In the genomic region with DNA sequence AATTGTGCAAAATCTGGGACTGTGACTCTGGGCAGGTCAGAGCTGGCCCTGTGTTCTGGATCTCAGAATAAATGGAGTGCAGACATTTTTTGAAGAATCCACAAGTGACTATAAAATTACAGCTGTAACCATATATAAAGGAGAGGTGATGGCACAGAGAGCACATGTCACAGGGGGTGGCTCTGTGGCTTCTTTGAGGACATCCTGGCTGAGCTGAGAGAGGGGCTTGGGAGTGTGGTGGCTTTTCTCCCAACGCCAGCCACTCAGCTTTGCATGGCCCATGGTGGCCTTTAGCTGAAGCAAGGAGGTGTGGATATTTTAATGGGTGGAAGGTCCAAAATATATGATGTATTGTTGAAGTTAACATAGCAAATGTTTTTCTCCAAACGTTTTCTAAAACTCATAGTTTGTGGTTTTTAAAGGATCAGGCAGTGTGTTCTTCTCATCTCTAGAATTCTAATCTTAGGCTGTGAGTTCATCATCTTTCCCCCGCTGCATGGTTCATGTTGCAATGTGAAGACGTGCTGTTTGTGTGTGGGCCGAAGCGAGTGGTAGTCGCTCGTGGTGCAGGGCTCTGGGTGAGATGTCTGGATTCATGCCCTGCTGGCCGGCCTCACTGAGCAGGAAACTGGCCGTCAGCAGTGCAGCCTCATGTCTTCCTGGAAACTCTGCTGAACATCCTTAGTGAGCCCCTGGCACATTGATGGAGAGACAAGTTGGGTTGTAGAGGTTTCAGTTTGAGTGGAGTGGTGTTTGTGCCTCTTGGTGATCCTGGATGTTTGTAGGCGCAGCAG, we compare ENCODE assay signal across 15 cellular contexts.
DNase-seq lines count a peak whose midpoint lies in the region; ATAC-seq and TF ChIP-seq lines count a peak whose summit lies in the region.
"Had no signal": no experiment of that assay in that cellular context is flagged by ENCODE, and none has a peak within 500 bp of the region (broad histone marks: within the 10 kb centered on the region; RNA-seq: fewer than 3 reads in every experiment).

No MANE protein-coding gene starts in this region.

- no peak overlapping the region for H4K91ac ChIP-seq in neuronal stem cell (ENCODE audit: low read depth, low read length, poor library complexity)

- no peak for TF ChIP-seq CTCF in DND-41 (IDR thresholded peaks at IDR 0.05; ENCODE audit: borderline replicate concordance, extremely low read depth, low read length, poor library complexity, severe bottlenecking)
- no peak for TF ChIP-seq CTCF in progenitor cell of endocrine pancreas (IDR thresholded peaks at IDR 0.05; ENCODE audit: unreplicated experiment)
- TF ChIP-seq CTCF in GM20000 (IDR thresholded peaks at IDR 0.05; ENCODE audit: extremely low read depth, missing control alignments): no peak

- no CpG with 5 or more reads among the region's 11 CpGs for WGBS in neuronal stem cell (ENCODE audit: extremely low coverage in 2 of 2, insufficient read length in 2 of 2, insufficient replicate concordance in 1 of 2), 2 donors

- H3K36me3 ChIP-seq in DND-41 (ENCODE audit: insufficient read depth, low read length): peaks cover 79% of the 10 kb centered on the region
- H3K36me3 ChIP-seq in neuronal stem cell (replicated peaks in 1 of 2; ENCODE audit: control insufficient read depth in 2 of 2, insufficient read depth in 2 of 2, low read length in 2 of 2): peaks cover 9 to 80% of the 10 kb centered on the region in 2 donors

- no peak overlapping the region for H3K27ac ChIP-seq in DND-41 (ENCODE audit: low read length)
- no peak overlapping the region for H3K27ac ChIP-seq in neuronal stem cell (replicated peaks; ENCODE audit: low read length)
- H3K27ac ChIP-seq: coronary artery, pancreas, PC-9 had no signal

- DNase-seq in DND-41 (no peak), Right ventricle myocardium superior (peak; percentile 80), progenitor cell of endocrine pancreas (ENCODE audit: low spot score, unreplicated experiment) (no peak), HK-2 (ENCODE audit: unreplicated experiment) (no peak), GM20000 (ENCODE audit: low spot score) (no peak), OCI-M2 (lab: John Stamatoyannopoulos, UW; ENCODE audit: unreplicated experiment) (no peak), neuronal stem cell (ENCODE audit: low spot score) (no peak)
- DNase-seq: activated CD8-positive, alpha-beta T cell treated with anti-CD3 and anti-CD28 coated beads, Interleukin-2, amount 10 ng/mL, durations not matched to agents 7 days and 5 days; CD4-positive, CD25-positive, alpha-beta regulatory T cell; pancreas; PC-9; stimulated activated CD4-positive, alpha-beta T cell treated with anti-CD3 and anti-CD28 coated beads, Interleukin-4, amount 100 ng/mL, for 24 hours had no signal

- H3K9me3 ChIP-seq in DND-41 (ENCODE audit: insufficient read depth, low read length, severe bottlenecking) (no peaks in the 10 kb centered on the region), neuronal stem cell (replicated peaks in 1 of 2; ENCODE audit: control insufficient read depth in 2 of 2, insufficient read depth in 1 of 2, low read depth in 1 of 2, low read length in 2 of 2) (peaks cover 0 to 2% of the 10 kb centered on the region in 2 donors)
- H3K9me3 ChIP-seq: pancreas had no signal

- H3K27me3 ChIP-seq in DND-41 (ENCODE audit: insufficient read depth, low read length, poor library complexity): no peaks in the 10 kb centered on the region
- no peaks in the 10 kb centered on the region for H3K27me3 ChIP-seq in neuronal stem cell (ENCODE audit: control insufficient read depth in 3 of 3, insufficient read depth in 3 of 3, low read depth in 1 of 3, low read length in 3 of 3)
- H3K27me3 ChIP-seq: pancreas had no signal

- H3K79me2 ChIP-seq in DND-41 (ENCODE audit: insufficient read depth, low read length): no peaks in the 10 kb centered on the region

- H2BK12ac ChIP-seq in neuronal stem cell (ENCODE audit: low read length): no peak overlapping the region

- H3K4me3 Mint-ChIP-seq in activated T-helper 17 cell treated with anti-CD3 and anti-CD28 coated beads, Interleukin-2, amount 50 U/mL, for 72 hours: peak overlapping the region; percentile 26
- no peak overlapping the region for H3K4me3 Mint-ChIP-seq in progenitor cell of endocrine pancreas (ENCODE audit: low read depth)
- H3K4me3 Mint-ChIP-seq: activated CD8-positive, alpha-beta T cell treated with anti-CD3 and anti-CD28 coated beads, Interleukin-2, amount 10 ng/mL, durations not matched to agents 7 days and 5 days; activated naive CD8-positive, alpha-beta T cell; CD4-positive, CD25-positive, alpha-beta regulatory T cell had no signal

- H3K4ac ChIP-seq in neuronal stem cell (ENCODE audit: low read length): no peak overlapping the region

- H3K27me3 Mint-ChIP-seq in activated T-helper 17 cell treated with anti-CD3 and anti-CD28 coated beads, Interleukin-2, amount 50 U/mL, for 72 hours: no peaks in the 10 kb centered on the region
- H3K27me3 Mint-ChIP-seq in progenitor cell of endocrine pancreas: no peaks in the 10 kb centered on the region
- H3K27me3 Mint-ChIP-seq: activated naive CD8-positive, alpha-beta T cell; CD4-positive, CD25-positive, alpha-beta regulatory T cell had no signal

- no peaks in the 10 kb centered on the region for H3K9me3 Mint-ChIP-seq in activated T-helper 17 cell treated with anti-CD3 and anti-CD28 coated beads, Interleukin-2, amount 50 U/mL, for 72 hours
- no peaks in the 10 kb centered on the region for H3K9me3 Mint-ChIP-seq in progenitor cell of endocrine pancreas (ENCODE audit: low read depth)
- H3K9me3 Mint-ChIP-seq: CD4-positive, CD25-positive, alpha-beta regulatory T cell had no signal

- no peaks in the 10 kb centered on the region for H4K20me1 ChIP-seq in DND-41 (ENCODE audit: insufficient read depth, low read length)

- peak overlapping the region; percentile 88 for H3K27ac Mint-ChIP-seq in activated T-helper 17 cell treated with anti-CD3 and anti-CD28 coated beads, Interleukin-2, amount 50 U/mL, for 72 hours
- H3K27ac Mint-ChIP-seq in progenitor cell of endocrine pancreas: peak overlapping the region; percentile 59
- H3K27ac Mint-ChIP-seq: activated CD8-positive, alpha-beta T cell treated with anti-CD3 and anti-CD28 coated beads, Interleukin-2, amount 10 ng/mL, durations not matched to agents 7 days and 5 days; activated naive CD8-positive, alpha-beta T cell had no signal

- H3K14ac ChIP-seq in neuronal stem cell (ENCODE audit: low read length): no peak overlapping the region

- H2BK120ac ChIP-seq in neuronal stem cell (ENCODE audit: low read depth, low read length): no peak overlapping the region

- no peak overlapping the region for H2AK5ac ChIP-seq in neuronal stem cell (ENCODE audit: low read depth, low read length)

- H3K18ac ChIP-seq in neuronal stem cell (ENCODE audit: low read length): no peak overlapping the region

- peak; percentile 54; the same call in 1 of the 3 replicates for ATAC-seq in DND-41 (ENCODE audit: insufficient read depth, low read depth)
- peak; percentile 72 for ATAC-seq in activated T-helper 17 cell treated with anti-CD3 and anti-CD28 coated beads, Interleukin-2, amount 50 U/mL, for 72 hours (replicated peaks)
- ATAC-seq in Right ventricle myocardium superior (ENCODE audit: poor library complexity): peak; percentile 83
- ATAC-seq: activated CD8-positive, alpha-beta T cell treated with anti-CD3 and anti-CD28 coated beads, Interleukin-2, amount 10 ng/mL, durations not matched to agents 7 days and 5 days had no signal

- H3K4me1 ChIP-seq in DND-41 (ENCODE audit: insufficient read depth, low read length) (no peaks in the 10 kb centered on the region), neuronal stem cell (ENCODE audit: control insufficient read depth in 2 of 2, insufficient read depth in 1 of 2, low read depth in 1 of 2, low read length in 2 of 2) (no peaks in the 10 kb centered on the region)
- H3K4me1 ChIP-seq: pancreas had no signal

- H3K79me1 ChIP-seq in neuronal stem cell (ENCODE audit: low read depth, low read length): no peaks in the 10 kb centered on the region

- H3K4me2 ChIP-seq in DND-41 (ENCODE audit: insufficient read depth, low read length) (no peak overlapping the region), neuronal stem cell (ENCODE audit: insufficient read depth, low read length, poor library complexity, severe bottlenecking) (no peak overlapping the region)
- H3K4me2 ChIP-seq: PC-9 had no signal

- no peak overlapping the region for H4K8ac ChIP-seq in neuronal stem cell (ENCODE audit: low read depth, low read length)

- no peak overlapping the region for H3K23ac ChIP-seq in neuronal stem cell (ENCODE audit: low read depth, low read length, poor library complexity)

- H3K4me3 ChIP-seq in DND-41 (ENCODE audit: low read depth in 1 of 2, low read length in 2 of 2) (no peak overlapping the region), neuronal stem cell (ENCODE audit: low read length in 2 of 2) (no peak overlapping the region)
- H3K4me3 ChIP-seq: coronary artery, pancreas, PC-9 had no signal

- peaks cover 12% of the 10 kb centered on the region for H3K4me1 Mint-ChIP-seq in activated T-helper 17 cell treated with anti-CD3 and anti-CD28 coated beads, Interleukin-2, amount 50 U/mL, for 72 hours
- H3K4me1 Mint-ChIP-seq in progenitor cell of endocrine pancreas (ENCODE audit: low read depth): no peaks in the 10 kb centered on the region

- H3K9ac ChIP-seq in DND-41 (ENCODE audit: low read depth, low read length) (no peak overlapping the region), neuronal stem cell (ENCODE audit: low read depth, low read length, poor library complexity) (no peak overlapping the region)

- no peak overlapping the region for H2BK15ac ChIP-seq in neuronal stem cell (ENCODE audit: low read length)

- peaks cover 98% of the 10 kb centered on the region for H3K36me3 Mint-ChIP-seq in activated T-helper 17 cell treated with anti-CD3 and anti-CD28 coated beads, Interleukin-2, amount 50 U/mL, for 72 hours (ENCODE audit: low read depth)
- peaks cover 12% of the 10 kb centered on the region for H3K36me3 Mint-ChIP-seq in progenitor cell of endocrine pancreas (ENCODE audit: insufficient read depth)

- intact Hi-C loops in Right ventricle myocardium superior (cut with DNase I): no loop called here

- H2AFZ ChIP-seq in DND-41 (ENCODE audit: low read depth, low read length) (no peak overlapping the region), neuronal stem cell (ENCODE audit: low read length) (no peak overlapping the region)
- H2AFZ ChIP-seq: PC-9 had no signal

- no peak overlapping the region for H2BK5ac ChIP-seq in neuronal stem cell (ENCODE audit: low read length)
